1 cellular context compared by ENCODE assay signal in the genomic region with DNA sequence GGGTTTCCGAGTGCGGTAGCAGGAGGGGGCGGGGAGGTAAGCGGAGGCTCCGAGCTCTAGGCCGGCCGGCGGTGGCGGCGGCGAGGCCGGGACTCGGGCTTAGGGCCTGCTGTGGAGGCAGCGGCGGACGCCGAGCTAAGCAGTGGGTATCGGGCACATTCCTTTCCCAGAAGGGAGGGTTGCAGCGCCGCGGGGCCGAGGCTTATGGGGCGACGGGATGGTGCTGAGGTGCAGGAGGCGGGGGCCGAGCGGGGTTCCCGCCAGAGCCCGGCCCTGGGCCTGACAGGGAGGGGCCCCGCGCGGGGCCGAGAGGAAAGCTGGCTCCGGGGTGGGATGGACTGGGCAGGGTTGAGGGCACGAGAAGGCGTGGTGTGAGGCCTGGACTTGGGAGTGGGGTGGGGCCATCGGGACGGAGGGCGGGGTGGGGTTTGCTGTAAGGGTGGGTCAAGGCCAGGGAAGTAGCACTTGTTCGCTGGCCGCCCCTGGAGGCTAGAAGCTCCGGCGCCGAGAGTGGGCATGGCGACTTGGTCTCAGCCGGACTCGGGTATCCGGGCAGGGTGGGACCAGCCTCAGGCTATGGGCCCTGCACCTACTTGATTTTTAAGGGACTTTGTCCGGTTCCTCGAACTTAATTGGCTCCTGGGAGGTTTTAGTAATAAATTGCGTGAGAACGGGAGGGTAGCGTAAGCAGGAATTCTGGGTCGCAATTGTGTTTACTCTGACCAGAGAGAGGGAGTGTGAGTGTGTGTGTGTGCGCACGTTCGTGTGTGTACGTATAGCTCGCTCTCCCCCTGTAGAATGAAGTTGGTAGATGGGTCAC.
TF ChIP-seq lines count a peak whose summit lies in the region.

A gene with protein sequence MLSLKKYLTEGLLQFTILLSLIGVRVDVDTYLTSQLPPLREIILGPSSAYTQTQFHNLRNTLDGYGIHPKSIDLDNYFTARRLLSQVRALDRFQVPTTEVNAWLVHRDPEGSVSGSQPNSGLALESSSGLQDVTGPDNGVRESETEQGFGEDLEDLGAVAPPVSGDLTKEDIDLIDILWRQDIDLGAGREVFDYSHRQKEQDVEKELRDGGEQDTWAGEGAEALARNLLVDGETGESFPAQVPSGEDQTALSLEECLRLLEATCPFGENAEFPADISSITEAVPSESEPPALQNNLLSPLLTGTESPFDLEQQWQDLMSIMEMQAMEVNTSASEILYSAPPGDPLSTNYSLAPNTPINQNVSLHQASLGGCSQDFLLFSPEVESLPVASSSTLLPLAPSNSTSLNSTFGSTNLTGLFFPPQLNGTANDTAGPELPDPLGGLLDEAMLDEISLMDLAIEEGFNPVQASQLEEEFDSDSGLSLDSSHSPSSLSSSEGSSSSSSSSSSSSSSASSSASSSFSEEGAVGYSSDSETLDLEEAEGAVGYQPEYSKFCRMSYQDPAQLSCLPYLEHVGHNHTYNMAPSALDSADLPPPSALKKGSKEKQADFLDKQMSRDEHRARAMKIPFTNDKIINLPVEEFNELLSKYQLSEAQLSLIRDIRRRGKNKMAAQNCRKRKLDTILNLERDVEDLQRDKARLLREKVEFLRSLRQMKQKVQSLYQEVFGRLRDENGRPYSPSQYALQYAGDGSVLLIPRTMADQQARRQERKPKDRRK (plus strand): TSS at position 39 of the 820 bp plus-strand sequence. CDS start 2,760 bp downstream, outside the sequence.

TF ChIP-seq in HepG2, 621 proteins besides CTCF, POLR2A, EP300 and RAD21 (continued from another document):
- TF ChIP-seq, protein P1, sequence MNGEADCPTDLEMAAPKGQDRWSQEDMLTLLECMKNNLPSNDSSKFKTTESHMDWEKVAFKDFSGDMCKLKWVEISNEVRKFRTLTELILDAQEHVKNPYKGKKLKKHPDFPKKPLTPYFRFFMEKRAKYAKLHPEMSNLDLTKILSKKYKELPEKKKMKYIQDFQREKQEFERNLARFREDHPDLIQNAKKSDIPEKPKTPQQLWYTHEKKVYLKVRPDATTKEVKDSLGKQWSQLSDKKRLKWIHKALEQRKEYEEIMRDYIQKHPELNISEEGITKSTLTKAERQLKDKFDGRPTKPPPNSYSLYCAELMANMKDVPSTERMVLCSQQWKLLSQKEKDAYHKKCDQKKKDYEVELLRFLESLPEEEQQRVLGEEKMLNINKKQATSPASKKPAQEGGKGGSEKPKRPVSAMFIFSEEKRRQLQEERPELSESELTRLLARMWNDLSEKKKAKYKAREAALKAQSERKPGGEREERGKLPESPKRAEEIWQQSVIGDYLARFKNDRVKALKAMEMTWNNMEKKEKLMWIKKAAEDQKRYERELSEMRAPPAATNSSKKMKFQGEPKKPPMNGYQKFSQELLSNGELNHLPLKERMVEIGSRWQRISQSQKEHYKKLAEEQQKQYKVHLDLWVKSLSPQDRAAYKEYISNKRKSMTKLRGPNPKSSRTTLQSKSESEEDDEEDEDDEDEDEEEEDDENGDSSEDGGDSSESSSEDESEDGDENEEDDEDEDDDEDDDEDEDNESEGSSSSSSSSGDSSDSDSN (CRISPR knock-in tag; IDR thresholded peaks at IDR 0.05): peak; percentile 87
- TF ChIP-seq ATF7-NPFF (CRISPR knock-in tag; IDR thresholded peaks at IDR 0.05; ENCODE audit: low read depth): peak; percentile 80
- TF ChIP-seq, protein P2, sequence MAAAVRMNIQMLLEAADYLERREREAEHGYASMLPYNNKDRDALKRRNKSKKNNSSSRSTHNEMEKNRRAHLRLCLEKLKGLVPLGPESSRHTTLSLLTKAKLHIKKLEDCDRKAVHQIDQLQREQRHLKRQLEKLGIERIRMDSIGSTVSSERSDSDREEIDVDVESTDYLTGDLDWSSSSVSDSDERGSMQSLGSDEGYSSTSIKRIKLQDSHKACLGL (CRISPR knock-in tag; IDR thresholded peaks at IDR 0.05): no peak; the same call in 1 of the 2 replicates
- TF ChIP-seq, protein P3, sequence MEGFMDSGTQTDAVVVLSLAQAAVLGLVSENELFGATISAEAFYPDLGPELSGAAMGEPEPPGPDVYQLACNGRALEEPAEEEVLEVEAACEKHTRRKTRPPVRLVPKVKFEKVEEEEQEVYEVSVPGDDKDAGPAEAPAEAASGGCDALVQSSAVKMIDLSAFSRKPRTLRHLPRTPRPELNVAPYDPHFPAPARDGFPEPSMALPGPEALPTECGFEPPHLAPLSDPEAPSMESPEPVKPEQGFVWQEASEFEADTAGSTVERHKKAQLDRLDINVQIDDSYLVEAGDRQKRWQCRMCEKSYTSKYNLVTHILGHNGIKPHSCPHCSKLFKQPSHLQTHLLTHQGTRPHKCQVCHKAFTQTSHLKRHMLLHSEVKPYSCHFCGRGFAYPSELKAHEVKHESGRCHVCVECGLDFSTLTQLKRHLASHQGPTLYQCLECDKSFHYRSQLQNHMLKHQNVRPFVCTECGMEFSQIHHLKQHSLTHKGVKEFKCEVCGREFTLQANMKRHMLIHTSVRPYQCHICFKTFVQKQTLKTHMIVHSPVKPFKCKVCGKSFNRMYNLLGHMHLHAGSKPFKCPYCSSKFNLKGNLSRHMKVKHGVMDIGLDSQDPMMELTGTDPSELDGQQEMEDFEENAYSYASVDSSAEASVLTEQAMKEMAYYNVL (CRISPR knock-in tag; IDR thresholded peaks at IDR 0.05; ENCODE audit: borderline replicate concordance): peak; percentile 84; the same call in 1 of the 2 replicates
- no peak for TF ChIP-seq ZBTB1 (CRISPR knock-in tag; IDR thresholded peaks at IDR 0.05; ENCODE audit: borderline replicate concordance)
- TF ChIP-seq KDM6A (CRISPR knock-in tag; IDR thresholded peaks at IDR 0.05; ENCODE audit: low read depth): peak; percentile 22; the same call in 1 of the 2 replicates
- no peak; the same call in 1 of the 2 replicates for TF ChIP-seq PAWR (CRISPR knock-in tag; IDR thresholded peaks at IDR 0.05; ENCODE audit: borderline replicate concordance)
- no peak; the same call in 1 of the 2 replicates for TF ChIP-seq RARG (CRISPR knock-in tag; IDR thresholded peaks at IDR 0.05; ENCODE audit: low read depth)
- TF ChIP-seq, protein P4, sequence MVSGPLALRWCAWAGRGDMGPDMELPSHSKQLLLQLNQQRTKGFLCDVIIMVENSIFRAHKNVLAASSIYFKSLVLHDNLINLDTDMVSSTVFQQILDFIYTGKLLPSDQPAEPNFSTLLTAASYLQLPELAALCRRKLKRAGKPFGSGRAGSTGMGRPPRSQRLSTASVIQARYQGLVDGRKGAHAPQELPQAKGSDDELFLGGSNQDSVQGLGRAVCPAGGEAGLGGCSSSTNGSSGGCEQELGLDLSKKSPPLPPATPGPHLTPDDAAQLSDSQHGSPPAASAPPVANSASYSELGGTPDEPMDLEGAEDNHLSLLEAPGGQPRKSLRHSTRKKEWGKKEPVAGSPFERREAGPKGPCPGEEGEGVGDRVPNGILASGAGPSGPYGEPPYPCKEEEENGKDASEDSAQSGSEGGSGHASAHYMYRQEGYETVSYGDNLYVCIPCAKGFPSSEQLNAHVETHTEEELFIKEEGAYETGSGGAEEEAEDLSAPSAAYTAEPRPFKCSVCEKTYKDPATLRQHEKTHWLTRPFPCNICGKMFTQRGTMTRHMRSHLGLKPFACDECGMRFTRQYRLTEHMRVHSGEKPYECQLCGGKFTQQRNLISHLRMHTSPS (CRISPR knock-in tag; IDR thresholded peaks at IDR 0.05; ENCODE audit: low read depth): peak; percentile 72
- TF ChIP-seq ZEB1 (IDR thresholded peaks at IDR 0.05; ENCODE audit: insufficient replicate concordance, low read depth): peak; percentile 39
- no peak for TF ChIP-seq HNRNPUL1 (IDR thresholded peaks at IDR 0.05; ENCODE audit: low read depth, low read length)
- TF ChIP-seq AGO2 (optimal IDR thresholded peaks at IDR 0.05; ENCODE audit: low read depth, low read length): peak; percentile 89
- TF ChIP-seq, protein P5, sequence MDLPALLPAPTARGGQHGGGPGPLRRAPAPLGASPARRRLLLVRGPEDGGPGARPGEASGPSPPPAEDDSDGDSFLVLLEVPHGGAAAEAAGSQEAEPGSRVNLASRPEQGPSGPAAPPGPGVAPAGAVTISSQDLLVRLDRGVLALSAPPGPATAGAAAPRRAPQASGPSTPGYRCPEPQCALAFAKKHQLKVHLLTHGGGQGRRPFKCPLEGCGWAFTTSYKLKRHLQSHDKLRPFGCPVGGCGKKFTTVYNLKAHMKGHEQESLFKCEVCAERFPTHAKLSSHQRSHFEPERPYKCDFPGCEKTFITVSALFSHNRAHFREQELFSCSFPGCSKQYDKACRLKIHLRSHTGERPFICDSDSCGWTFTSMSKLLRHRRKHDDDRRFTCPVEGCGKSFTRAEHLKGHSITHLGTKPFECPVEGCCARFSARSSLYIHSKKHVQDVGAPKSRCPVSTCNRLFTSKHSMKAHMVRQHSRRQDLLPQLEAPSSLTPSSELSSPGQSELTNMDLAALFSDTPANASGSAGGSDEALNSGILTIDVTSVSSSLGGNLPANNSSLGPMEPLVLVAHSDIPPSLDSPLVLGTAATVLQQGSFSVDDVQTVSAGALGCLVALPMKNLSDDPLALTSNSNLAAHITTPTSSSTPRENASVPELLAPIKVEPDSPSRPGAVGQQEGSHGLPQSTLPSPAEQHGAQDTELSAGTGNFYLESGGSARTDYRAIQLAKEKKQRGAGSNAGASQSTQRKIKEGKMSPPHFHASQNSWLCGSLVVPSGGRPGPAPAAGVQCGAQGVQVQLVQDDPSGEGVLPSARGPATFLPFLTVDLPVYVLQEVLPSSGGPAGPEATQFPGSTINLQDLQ (CRISPR knock-in tag; IDR thresholded peaks at IDR 0.05): peak; percentile 29
- no peak; the same call in 1 of the 2 replicates for TF ChIP-seq ZSCAN12 (CRISPR knock-in tag; IDR thresholded peaks at IDR 0.05)
- TF ChIP-seq ZNF556 (CRISPR knock-in tag; IDR thresholded peaks at IDR 0.05; ENCODE audit: borderline replicate concordance): peak; percentile 71; the same call in 1 of the 2 replicates
- peak; percentile 68 for TF ChIP-seq SOX13 (IDR thresholded peaks at IDR 0.05)
- peak in 1 of 2 experiments; percentile 61; a peak in 1 of 4 replicates for TF ChIP-seq SOX13 (CRISPR knock-in tag; conservative IDR thresholded peaks at IDR 0.05 in 1 of 2, IDR thresholded peaks at IDR 0.05 in 1 of 2)
- TF ChIP-seq ZNF12 (CRISPR knock-in tag; IDR thresholded peaks at IDR 0.05): peak; percentile 18; the same call in 1 of the 2 replicates
- TF ChIP-seq MTA1 (CRISPR knock-in tag; IDR thresholded peaks at IDR 0.05; ENCODE audit: borderline replicate concordance): no peak; the same call in 1 of the 2 replicates
- TF ChIP-seq WIZ (CRISPR knock-in tag; IDR thresholded peaks at IDR 0.05): no peak
- TF ChIP-seq, protein P6, sequence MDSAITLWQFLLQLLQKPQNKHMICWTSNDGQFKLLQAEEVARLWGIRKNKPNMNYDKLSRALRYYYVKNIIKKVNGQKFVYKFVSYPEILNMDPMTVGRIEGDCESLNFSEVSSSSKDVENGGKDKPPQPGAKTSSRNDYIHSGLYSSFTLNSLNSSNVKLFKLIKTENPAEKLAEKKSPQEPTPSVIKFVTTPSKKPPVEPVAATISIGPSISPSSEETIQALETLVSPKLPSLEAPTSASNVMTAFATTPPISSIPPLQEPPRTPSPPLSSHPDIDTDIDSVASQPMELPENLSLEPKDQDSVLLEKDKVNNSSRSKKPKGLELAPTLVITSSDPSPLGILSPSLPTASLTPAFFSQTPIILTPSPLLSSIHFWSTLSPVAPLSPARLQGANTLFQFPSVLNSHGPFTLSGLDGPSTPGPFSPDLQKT (CRISPR knock-in tag; IDR thresholded peaks at IDR 0.05; ENCODE audit: borderline replicate concordance): no peak
- TF ChIP-seq HNF4A (CRISPR knock-in tag; IDR thresholded peaks at IDR 0.05): peak; percentile 30
- TF ChIP-seq PCBP2 (optimal IDR thresholded peaks at IDR 0.05; ENCODE audit: low read depth, low read length, poor library complexity, severe bottlenecking): no peak
- TF ChIP-seq SRSF1 (optimal IDR thresholded peaks at IDR 0.05; ENCODE audit: low read depth, low read length): no peak
- no peak for TF ChIP-seq ZNF253 (CRISPR knock-in tag; IDR thresholded peaks at IDR 0.05; ENCODE audit: borderline replicate concordance)
- peak in 1 of 2 experiments; percentile 11; a peak in 1 of 4 replicates for TF ChIP-seq NR2F1 (CRISPR knock-in tag; IDR thresholded peaks at IDR 0.05)
- TF ChIP-seq ZNF776 (CRISPR knock-in tag; IDR thresholded peaks at IDR 0.05): peak; percentile 75; the same call in 1 of the 2 replicates
- TF ChIP-seq FOXA1 (IDR thresholded peaks at IDR 0.05): no peak
- peak; percentile 92 for TF ChIP-seq FOXA1 (CRISPR knock-in tag; IDR thresholded peaks at IDR 0.05)
TF ChIP-seq in HepG2: peak in this region for 302.
